In genomic region chr14:72124171-72124570, GRCh38 we compare ENCODE assay signal across 31 cellular contexts.
"Had no signal": no experiment of that assay in that cellular context is flagged by ENCODE, and none has a peak within 500 bp of the region (broad histone marks: within the 10 kb centered on the region; RNA-seq: fewer than 3 reads in every experiment).

No MANE protein-coding gene starts in this region.

- H3K4me3 Mint-ChIP-seq: activated B cell treated with CpG ODN at 0.5 μM for 24 hours; activated CD8-positive, alpha-beta T cell treated with anti-CD3 and anti-CD28 coated beads for 36 hours; activated naive CD4-positive, alpha-beta T cell treated with anti-CD3 and anti-CD28 coated beads for 36 hours; activated naive CD4-positive, alpha-beta T cell treated with anti-CD3 and anti-CD28 coated beads, Interleukin-2, amount 50 U/mL, for 24 hours; activated naive CD8-positive, alpha-beta T cell treated with anti-CD3 and anti-CD28 coated beads for 36 hours; activated naive CD8-positive, alpha-beta T cell treated with anti-CD3 and anti-CD28 coated beads, Interleukin-2, amount 50 U/mL, for 24 hours; activated T-cell treated with anti-CD3 and anti-CD28 coated beads, Interleukin-2, amount 50 U/mL, for 4 hours; activated T-helper 17 cell treated with anti-CD3 and anti-CD28 coated beads, Interleukin-2, amount 50 U/mL, for 72 hours; effector memory CD8-positive, alpha-beta T cell; T-helper 1 cell treated with Interleukin-12 subunit alpha and Interleukin-12 subunit beta and Interleukin-4 antibody, amounts not matched to agents 30 μg/mL and 1 μg/mL, for 36 hours had no signal

- FAIRE-seq: colon had no signal

- ATAC-seq: activated CD8-positive, alpha-beta T cell treated with anti-CD3 and anti-CD28 coated beads for 36 hours; activated naive CD8-positive, alpha-beta T cell treated with anti-CD3 and anti-CD28 coated beads, Interleukin-2, amount 50 U/mL, for 24 hours; activated T-cell treated with anti-CD3 and anti-CD28 coated beads, Interleukin-2, amount 50 U/mL, for 4 hours; activated T-helper 17 cell treated with anti-CD3 and anti-CD28 coated beads, Interleukin-2, amount 50 U/mL, for 72 hours; body of pancreas; effector memory CD8-positive, alpha-beta T cell; foreskin keratinocyte; gastroesophageal sphincter had no signal

- H3K4me3 ChIP-seq: adrenal gland, body of pancreas, esophagus muscularis mucosa, gastroesophageal sphincter had no signal

- H3K36me3 Mint-ChIP-seq: activated naive CD4-positive, alpha-beta T cell treated with anti-CD3 and anti-CD28 coated beads, Interleukin-2, amount 50 U/mL, for 24 hours; activated naive CD8-positive, alpha-beta T cell treated with anti-CD3 and anti-CD28 coated beads for 36 hours had no signal

- H3K4me1 Mint-ChIP-seq: activated B cell treated with CpG ODN at 0.5 μM for 24 hours; activated naive CD4-positive, alpha-beta T cell treated with anti-CD3 and anti-CD28 coated beads, Interleukin-2, amount 50 U/mL, for 24 hours; activated naive CD8-positive, alpha-beta T cell treated with anti-CD3 and anti-CD28 coated beads for 36 hours; activated naive CD8-positive, alpha-beta T cell treated with anti-CD3 and anti-CD28 coated beads, Interleukin-2, amount 50 U/mL, for 24 hours had no signal

- DNase-seq: activated B cell treated with CpG ODN at 0.5 μM for 24 hours; activated CD4-positive, alpha-beta T cell treated with anti-CD3 and anti-CD28 coated beads for 48 hours; activated CD4-positive, alpha-beta T cell treated with anti-CD3 and anti-CD28 coated beads, Interleukin-2, amount 50 U/mL, for 1 hour; activated CD4-positive, alpha-beta T cell treated with anti-CD3 and anti-CD28 coated beads, Interleukin-2, amount 50 U/mL, for 48 hours; activated CD8-positive, alpha-beta memory T cell treated with anti-CD3 and anti-CD28 coated beads for 24 hours; activated CD8-positive, alpha-beta T cell treated with anti-CD3 and anti-CD28 coated beads for 36 hours; activated effector memory CD4-positive, alpha-beta T cell treated with Interleukin-2 at 50 U/mL for 16 hours; activated naive CD4-positive, alpha-beta T cell treated with anti-CD3 and anti-CD28 coated beads for 36 hours; activated naive CD8-positive, alpha-beta T cell treated with anti-CD3 and anti-CD28 coated beads for 36 hours; activated naive CD8-positive, alpha-beta T cell treated with anti-CD3 and anti-CD28 coated beads, Interleukin-2, amount 50 U/mL, for 24 hours; activated T-cell treated with anti-CD3 and anti-CD28 coated beads, Interleukin-2, amount 50 U/mL, for 4 hours; adrenal gland; amygdala; aorta; body of pancreas; caudate nucleus; cortex of kidney; dermis blood vessel endothelial cell; effector CD4-positive, alpha-beta T cell; effector memory CD8-positive, alpha-beta T cell; erythroblast; foreskin keratinocyte; head of caudate nucleus; T1000; WERI-Rb-1 had no signal

- H3K27ac Mint-ChIP-seq: activated B cell treated with CpG ODN at 0.5 μM for 24 hours; activated CD8-positive, alpha-beta T cell treated with anti-CD3 and anti-CD28 coated beads for 36 hours; activated naive CD4-positive, alpha-beta T cell treated with anti-CD3 and anti-CD28 coated beads for 36 hours; activated naive CD4-positive, alpha-beta T cell treated with anti-CD3 and anti-CD28 coated beads, Interleukin-2, amount 50 U/mL, for 24 hours; activated naive CD8-positive, alpha-beta T cell treated with anti-CD3 and anti-CD28 coated beads for 36 hours; activated naive CD8-positive, alpha-beta T cell treated with anti-CD3 and anti-CD28 coated beads, Interleukin-2, amount 50 U/mL, for 24 hours; activated T-helper 17 cell treated with anti-CD3 and anti-CD28 coated beads, Interleukin-2, amount 50 U/mL, for 72 hours; effector memory CD8-positive, alpha-beta T cell; T-helper 1 cell treated with Interleukin-12 subunit alpha and Interleukin-12 subunit beta and Interleukin-4 antibody, amounts not matched to agents 30 μg/mL and 1 μg/mL, for 36 hours had no signal

- H3K9me3 Mint-ChIP-seq: activated B cell treated with CpG ODN at 0.5 μM for 24 hours; activated CD8-positive, alpha-beta T cell treated with anti-CD3 and anti-CD28 coated beads for 36 hours; activated naive CD4-positive, alpha-beta T cell treated with anti-CD3 and anti-CD28 coated beads for 36 hours; activated naive CD4-positive, alpha-beta T cell treated with anti-CD3 and anti-CD28 coated beads, Interleukin-2, amount 50 U/mL, for 24 hours; activated naive CD8-positive, alpha-beta T cell treated with anti-CD3 and anti-CD28 coated beads for 36 hours; activated naive CD8-positive, alpha-beta T cell treated with anti-CD3 and anti-CD28 coated beads, Interleukin-2, amount 50 U/mL, for 24 hours; activated T-cell treated with anti-CD3 and anti-CD28 coated beads, Interleukin-2, amount 50 U/mL, for 4 hours; activated T-helper 17 cell treated with anti-CD3 and anti-CD28 coated beads, Interleukin-2, amount 50 U/mL, for 72 hours; effector memory CD8-positive, alpha-beta T cell; T-helper 1 cell treated with Interleukin-12 subunit alpha and Interleukin-12 subunit beta and Interleukin-4 antibody, amounts not matched to agents 30 μg/mL and 1 μg/mL, for 36 hours had no signal
